In genomic region chr1:23599125-23599524, GRCh38 we compare ENCODE assay signal across 3 cellular contexts.
TF ChIP-seq lines count a peak whose summit lies in the region.

No MANE protein-coding gene starts in this region.

TF ChIP-seq in A549, 52 proteins besides CTCF, POLR2A, EP300 and RAD21 (continued from another document):
- no peak for TF ChIP-seq ZSCAN20 (CRISPR knock-in tag; IDR thresholded peaks at IDR 0.05)
- no peak for TF ChIP-seq JUNB (IDR thresholded peaks at IDR 0.05)
- no peak for TF ChIP-seq ZFP36 (IDR thresholded peaks at IDR 0.05; ENCODE audit: borderline replicate concordance, partially characterized antibody)
- no peak for TF ChIP-seq HEYL (CRISPR knock-in tag; IDR thresholded peaks at IDR 0.05)
- no peak for TF ChIP-seq POLR2AphosphoS2 (conservative IDR thresholded peaks at IDR 0.05; ENCODE audit: low read length)
- no peak for TF ChIP-seq CBX2 (IDR thresholded peaks at IDR 0.05; ENCODE audit: borderline replicate concordance, low read depth)
- no peak for TF ChIP-seq PBX3 (IDR thresholded peaks at IDR 0.05)
- TF ChIP-seq TP53 (CRISPR knock-in tag; IDR thresholded peaks at IDR 0.05), result no peak
- TF ChIP-seq HOXB13 (CRISPR knock-in tag; IDR thresholded peaks at IDR 0.05; ENCODE audit: low read depth), result no peak
- TF ChIP-seq TFCP2L1 (CRISPR knock-in tag; IDR thresholded peaks at IDR 0.05), result no peak
- no peak for TF ChIP-seq NR3C1 (IDR thresholded peaks at IDR 0.05)
- TF ChIP-seq EHMT2 (IDR thresholded peaks at IDR 0.05; ENCODE audit: low read depth), result no peak
- no peak for TF ChIP-seq CHD2 (IDR thresholded peaks at IDR 0.05; ENCODE audit: low read length, partially characterized antibody)
- TF ChIP-seq NFE2L2 (conservative IDR thresholded peaks at IDR 0.05; ENCODE audit: low read length), result no peak
- no peak for TF ChIP-seq NPAS2 (CRISPR knock-in tag; IDR thresholded peaks at IDR 0.05; ENCODE audit: borderline replicate concordance)
- no peak for TF ChIP-seq MYC (IDR thresholded peaks at IDR 0.05; ENCODE audit: borderline replicate concordance, low read length)
- no peak for TF ChIP-seq ZC3H11A (IDR thresholded peaks at IDR 0.05)
- no peak for TF ChIP-seq REST (IDR thresholded peaks at IDR 0.05)
TF ChIP-seq in A549: peak in this region for 0.

TF ChIP-seq in GM23338, 12 proteins besides CTCF, POLR2A, EP300 and RAD21 (continued from another document and continues in another):
- TF ChIP-seq CREB1 (CRISPR knock-in tag; IDR thresholded peaks at IDR 0.05; ENCODE audit: low read depth), result no peak
- TF ChIP-seq, protein P1, sequence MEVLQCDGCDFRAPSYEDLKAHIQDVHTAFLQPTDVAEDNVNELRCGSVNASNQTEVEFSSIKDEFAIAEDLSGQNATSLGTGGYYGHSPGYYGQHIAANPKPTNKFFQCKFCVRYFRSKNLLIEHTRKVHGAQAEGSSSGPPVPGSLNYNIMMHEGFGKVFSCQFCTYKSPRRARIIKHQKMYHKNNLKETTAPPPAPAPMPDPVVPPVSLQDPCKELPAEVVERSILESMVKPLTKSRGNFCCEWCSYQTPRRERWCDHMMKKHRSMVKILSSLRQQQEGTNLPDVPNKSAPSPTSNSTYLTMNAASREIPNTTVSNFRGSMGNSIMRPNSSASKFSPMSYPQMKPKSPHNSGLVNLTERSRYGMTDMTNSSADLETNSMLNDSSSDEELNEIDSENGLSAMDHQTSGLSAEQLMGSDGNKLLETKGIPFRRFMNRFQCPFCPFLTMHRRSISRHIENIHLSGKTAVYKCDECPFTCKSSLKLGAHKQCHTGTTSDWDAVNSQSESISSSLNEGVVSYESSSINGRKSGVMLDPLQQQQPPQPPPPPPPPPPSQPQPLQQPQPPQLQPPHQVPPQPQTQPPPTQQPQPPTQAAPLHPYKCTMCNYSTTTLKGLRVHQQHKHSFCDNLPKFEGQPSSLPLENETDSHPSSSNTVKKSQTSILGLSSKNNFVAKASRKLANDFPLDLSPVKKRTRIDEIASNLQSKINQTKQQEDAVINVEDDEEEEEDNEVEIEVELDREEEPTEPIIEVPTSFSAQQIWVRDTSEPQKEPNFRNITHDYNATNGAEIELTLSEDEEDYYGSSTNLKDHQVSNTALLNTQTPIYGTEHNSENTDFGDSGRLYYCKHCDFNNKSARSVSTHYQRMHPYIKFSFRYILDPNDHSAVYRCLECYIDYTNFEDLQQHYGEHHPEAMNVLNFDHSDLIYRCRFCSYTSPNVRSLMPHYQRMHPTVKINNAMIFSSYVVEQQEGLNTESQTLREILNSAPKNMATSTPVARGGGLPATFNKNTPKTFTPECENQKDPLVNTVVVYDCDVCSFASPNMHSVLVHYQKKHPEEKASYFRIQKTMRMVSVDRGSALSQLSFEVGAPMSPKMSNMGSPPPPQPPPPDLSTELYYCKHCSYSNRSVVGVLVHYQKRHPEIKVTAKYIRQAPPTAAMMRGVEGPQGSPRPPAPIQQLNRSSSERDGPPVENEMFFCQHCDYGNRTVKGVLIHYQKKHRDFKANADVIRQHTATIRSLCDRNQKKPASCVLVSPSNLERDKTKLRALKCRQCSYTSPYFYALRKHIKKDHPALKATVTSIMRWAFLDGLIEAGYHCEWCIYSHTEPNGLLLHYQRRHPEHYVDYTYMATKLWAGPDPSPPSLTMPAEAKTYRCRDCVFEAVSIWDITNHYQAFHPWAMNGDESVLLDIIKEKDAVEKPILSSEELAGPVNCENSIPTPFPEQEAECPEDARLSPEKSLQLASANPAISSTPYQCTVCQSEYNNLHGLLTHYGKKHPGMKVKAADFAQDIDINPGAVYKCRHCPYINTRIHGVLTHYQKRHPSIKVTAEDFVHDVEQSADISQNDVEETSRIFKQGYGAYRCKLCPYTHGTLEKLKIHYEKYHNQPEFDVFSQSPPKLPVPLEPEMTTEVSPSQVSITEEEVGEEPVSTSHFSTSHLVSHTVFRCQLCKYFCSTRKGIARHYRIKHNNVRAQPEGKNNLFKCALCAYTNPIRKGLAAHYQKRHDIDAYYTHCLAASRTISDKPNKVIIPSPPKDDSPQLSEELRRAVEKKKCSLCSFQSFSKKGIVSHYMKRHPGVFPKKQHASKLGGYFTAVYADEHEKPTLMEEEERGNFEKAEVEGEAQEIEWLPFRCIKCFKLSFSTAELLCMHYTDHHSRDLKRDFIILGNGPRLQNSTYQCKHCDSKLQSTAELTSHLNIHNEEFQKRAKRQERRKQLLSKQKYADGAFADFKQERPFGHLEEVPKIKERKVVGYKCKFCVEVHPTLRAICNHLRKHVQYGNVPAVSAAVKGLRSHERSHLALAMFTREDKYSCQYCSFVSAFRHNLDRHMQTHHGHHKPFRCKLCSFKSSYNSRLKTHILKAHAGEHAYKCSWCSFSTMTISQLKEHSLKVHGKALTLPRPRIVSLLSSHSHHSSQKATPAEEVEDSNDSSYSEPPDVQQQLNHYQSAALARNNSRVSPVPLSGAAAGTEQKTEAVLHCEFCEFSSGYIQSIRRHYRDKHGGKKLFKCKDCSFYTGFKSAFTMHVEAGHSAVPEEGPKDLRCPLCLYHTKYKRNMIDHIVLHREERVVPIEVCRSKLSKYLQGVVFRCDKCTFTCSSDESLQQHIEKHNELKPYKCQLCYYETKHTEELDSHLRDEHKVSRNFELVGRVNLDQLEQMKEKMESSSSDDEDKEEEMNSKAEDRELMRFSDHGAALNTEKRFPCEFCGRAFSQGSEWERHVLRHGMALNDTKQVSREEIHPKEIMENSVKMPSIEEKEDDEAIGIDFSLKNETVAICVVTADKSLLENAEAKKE (CRISPR knock-in tag; IDR thresholded peaks at IDR 0.05), result no peak
- TF ChIP-seq JUNB (IDR thresholded peaks at IDR 0.05; ENCODE audit: unreplicated experiment), result no peak
- TF ChIP-seq, protein P2, sequence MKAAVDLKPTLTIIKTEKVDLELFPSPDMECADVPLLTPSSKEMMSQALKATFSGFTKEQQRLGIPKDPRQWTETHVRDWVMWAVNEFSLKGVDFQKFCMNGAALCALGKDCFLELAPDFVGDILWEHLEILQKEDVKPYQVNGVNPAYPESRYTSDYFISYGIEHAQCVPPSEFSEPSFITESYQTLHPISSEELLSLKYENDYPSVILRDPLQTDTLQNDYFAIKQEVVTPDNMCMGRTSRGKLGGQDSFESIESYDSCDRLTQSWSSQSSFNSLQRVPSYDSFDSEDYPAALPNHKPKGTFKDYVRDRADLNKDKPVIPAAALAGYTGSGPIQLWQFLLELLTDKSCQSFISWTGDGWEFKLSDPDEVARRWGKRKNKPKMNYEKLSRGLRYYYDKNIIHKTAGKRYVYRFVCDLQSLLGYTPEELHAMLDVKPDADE (IDR thresholded peaks at IDR 0.05), result no peak
- no peak for TF ChIP-seq NANOG (IDR thresholded peaks at IDR 0.05; ENCODE audit: borderline replicate concordance)
- TF ChIP-seq EZH2 (IDR thresholded peaks at IDR 0.05; ENCODE audit: low read depth, unreplicated experiment), result no peak

TF ChIP-seq in HEK293T, 16 proteins besides CTCF, POLR2A, EP300 and RAD21:
- TF ChIP-seq, protein P3, sequence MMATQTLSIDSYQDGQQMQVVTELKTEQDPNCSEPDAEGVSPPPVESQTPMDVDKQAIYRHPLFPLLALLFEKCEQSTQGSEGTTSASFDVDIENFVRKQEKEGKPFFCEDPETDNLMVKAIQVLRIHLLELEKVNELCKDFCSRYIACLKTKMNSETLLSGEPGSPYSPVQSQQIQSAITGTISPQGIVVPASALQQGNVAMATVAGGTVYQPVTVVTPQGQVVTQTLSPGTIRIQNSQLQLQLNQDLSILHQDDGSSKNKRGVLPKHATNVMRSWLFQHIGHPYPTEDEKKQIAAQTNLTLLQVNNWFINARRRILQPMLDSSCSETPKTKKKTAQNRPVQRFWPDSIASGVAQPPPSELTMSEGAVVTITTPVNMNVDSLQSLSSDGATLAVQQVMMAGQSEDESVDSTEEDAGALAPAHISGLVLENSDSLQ (IDR thresholded peaks at IDR 0.05), result no peak
- TF ChIP-seq NFRKB (IDR thresholded peaks at IDR 0.05), result no peak
- TF ChIP-seq CTBP1 (IDR thresholded peaks at IDR 0.05; ENCODE audit: borderline replicate concordance), result no peak
- no peak for TF ChIP-seq FOXM1 (IDR thresholded peaks at IDR 0.05; ENCODE audit: borderline replicate concordance)
- TF ChIP-seq L3MBTL2 (conservative IDR thresholded peaks at IDR 0.05), result no peak
TF ChIP-seq in HEK293T: peak in this region for 0.
